1 cellular context compared by ENCODE assay signal in genomic region chr17:50459081-50459676, GRCh38.
A peak's percentile ranks its signal among the peaks of the same experiment; 100 is the strongest.
TF ChIP-seq lines count a peak whose summit lies in the region.

No MANE protein-coding gene starts in this region.

TF ChIP-seq in HepG2, 621 proteins besides CTCF, POLR2A, EP300 and RAD21 (continued from another document and continues in another):
- TF ChIP-seq PBX3 (CRISPR knock-in tag; IDR thresholded peaks at IDR 0.05; ENCODE audit: borderline replicate concordance) (no peak), ZSCAN20 (CRISPR knock-in tag; IDR thresholded peaks at IDR 0.05; ENCODE audit: borderline replicate concordance) (no peak), MED8 (CRISPR knock-in tag; IDR thresholded peaks at IDR 0.05; ENCODE audit: insufficient replicate concordance) (no peak), CEBPZ (IDR thresholded peaks at IDR 0.05; ENCODE audit: low read length) (no peak), ZNF20 (CRISPR knock-in tag; IDR thresholded peaks at IDR 0.05) (no peak), ZNF367 (CRISPR knock-in tag; IDR thresholded peaks at IDR 0.05; ENCODE audit: borderline replicate concordance) (no peak), FOXP1 (IDR thresholded peaks at IDR 0.05) (peak; percentile 70), FOXP1 (CRISPR knock-in tag; IDR thresholded peaks at IDR 0.05) (peak; percentile 88), DMTF1 (CRISPR knock-in tag; IDR thresholded peaks at IDR 0.05) (no peak), SETDB1 (CRISPR knock-in tag; IDR thresholded peaks at IDR 0.05; ENCODE audit: borderline replicate concordance) (no peak), REL (CRISPR knock-in tag; conservative IDR thresholded peaks at IDR 0.05) (no peak), TRAFD1 (CRISPR knock-in tag; IDR thresholded peaks at IDR 0.05; ENCODE audit: borderline replicate concordance) (no peak), FLYWCH1 (CRISPR knock-in tag; IDR thresholded peaks at IDR 0.05) (no peak), RXRB (CRISPR knock-in tag; IDR thresholded peaks at IDR 0.05; ENCODE audit: borderline replicate concordance) (peak; percentile 80; the same call in 1 of the 2 replicates), RERE (CRISPR knock-in tag; IDR thresholded peaks at IDR 0.05; ENCODE audit: low read depth) (peak; percentile 51), PAWR (CRISPR knock-in tag; IDR thresholded peaks at IDR 0.05; ENCODE audit: borderline replicate concordance) (no peak), SMARCC2 (IDR thresholded peaks at IDR 0.05) (no peak), TOE1 (CRISPR knock-in tag; IDR thresholded peaks at IDR 0.05) (no peak), CEBPB (IDR thresholded peaks at IDR 0.05; ENCODE audit: borderline replicate concordance, low read depth, low read length) (peak; percentile 92), ELF3 (CRISPR knock-in tag; IDR thresholded peaks at IDR 0.05) (peak; percentile 64), ZNF597 (CRISPR knock-in tag; IDR thresholded peaks at IDR 0.05) (no peak), YEATS4 (CRISPR knock-in tag; IDR thresholded peaks at IDR 0.05; ENCODE audit: borderline replicate concordance) (peak; percentile 47; the same call in 1 of the 2 replicates), ZNF180 (CRISPR knock-in tag; IDR thresholded peaks at IDR 0.05; ENCODE audit: borderline replicate concordance, low read depth) (no peak), SCMH1 (CRISPR knock-in tag; IDR thresholded peaks at IDR 0.05; ENCODE audit: borderline replicate concordance) (no peak), TEAD2 (CRISPR knock-in tag; IDR thresholded peaks at IDR 0.05) (no peak), XRCC5 (optimal IDR thresholded peaks at IDR 0.05; ENCODE audit: low read length) (no peak), SNAI1 (CRISPR knock-in tag; IDR thresholded peaks at IDR 0.05; ENCODE audit: borderline replicate concordance) (no peak), ZNF883 (CRISPR knock-in tag; IDR thresholded peaks at IDR 0.05; ENCODE audit: not compliant biosample characterization) (no peak), ZNF460 (CRISPR knock-in tag; IDR thresholded peaks at IDR 0.05; ENCODE audit: borderline replicate concordance) (peak; percentile 86; the same call in 1 of the 2 replicates), ZBTB7B (CRISPR knock-in tag; IDR thresholded peaks at IDR 0.05) (peak; percentile 77), NRL (CRISPR knock-in tag; IDR thresholded peaks at IDR 0.05; ENCODE audit: borderline replicate concordance) (no peak), HNRNPUL1 (IDR thresholded peaks at IDR 0.05; ENCODE audit: low read depth, low read length) (no peak), MAFG (CRISPR knock-in tag; IDR thresholded peaks at IDR 0.05) (no peak), DMAP1 (CRISPR knock-in tag; IDR thresholded peaks at IDR 0.05) (peak; percentile 32; the same call in 1 of the 2 replicates), RFX3 (CRISPR knock-in tag; IDR thresholded peaks at IDR 0.05) (no peak), SP4 (CRISPR knock-in tag; IDR thresholded peaks at IDR 0.05) (no peak), ETS1 (CRISPR knock-in tag; IDR thresholded peaks at IDR 0.05) (no peak), NPAS2 (CRISPR knock-in tag; IDR thresholded peaks at IDR 0.05; ENCODE audit: borderline replicate concordance) (no peak), AGO2 (optimal IDR thresholded peaks at IDR 0.05; ENCODE audit: low read depth, low read length) (no peak), ZNF775 (CRISPR knock-in tag; IDR thresholded peaks at IDR 0.05; ENCODE audit: borderline replicate concordance) (no peak), E2F5 (CRISPR knock-in tag; conservative IDR thresholded peaks at IDR 0.05) (no peak), ZBTB43 (CRISPR knock-in tag; conservative IDR thresholded peaks at IDR 0.05) (peak; percentile 53; the same call in 1 of the 2 replicates), ZEB1 (IDR thresholded peaks at IDR 0.05; ENCODE audit: insufficient replicate concordance, low read depth) (no peak), NCOA5 (CRISPR knock-in tag; IDR thresholded peaks at IDR 0.05) (no peak)
